15 cellular contexts compared by ENCODE assay signal in genomic region chr13:73215807-73216206, GRCh38.
DNase-seq lines count a peak whose midpoint lies in the region; ATAC-seq, FAIRE-seq and TF ChIP-seq lines count a peak whose summit lies in the region.
"Had no signal": no experiment of that assay in that cellular context is flagged by ENCODE, and none has a peak within 500 bp of the region (broad histone marks: within the 10 kb centered on the region; RNA-seq: fewer than 3 reads in every experiment).

No MANE protein-coding gene starts in this region.

- no peak overlapping the region for H3K4me2 ChIP-seq in IMR-90 (ENCODE audit: low read depth, low read length)
- no peak overlapping the region for H3K4me2 ChIP-seq in mesenchymal stem cell (ENCODE audit: low read length, poor library complexity, severe bottlenecking)

- H3K9me1 ChIP-seq in IMR-90 (ENCODE audit: insufficient read depth, low read length), result no peaks in the 10 kb centered on the region

- POLR2A ChIA-PET in AG04449 (lab: Yijun Ruan, JAX) (interaction anchor here (1.0 kb wide), 1 partner anchor 155 kb away, joined by 3 read pairs; no protein-coding TSS in a partner anchor), IMR-90 (lab: Charles Lee; ENCODE audit: unreplicated experiment) (no interaction called here)

- no peak overlapping the region for H2BK12ac ChIP-seq in mesenchymal stem cell (ENCODE audit: low read length in 2 of 2)

- in situ Hi-C loops in IMR-90 (cut with MboI; ENCODE audit: low sequenced_read_pairs), result no loop called here

- H2BK15ac ChIP-seq in IMR-90 (ENCODE audit: low read depth, low read length) (no peak overlapping the region), mesenchymal stem cell (ENCODE audit: low read depth, poor library complexity, severe bottlenecking) (no peak overlapping the region)

- H2AK9ac ChIP-seq in IMR-90 (replicated peaks; ENCODE audit: low read depth, low read length, poor library complexity), result no peak overlapping the region

- no peaks in the 10 kb centered on the region for H3K27me3 ChIP-seq in IMR-90 (ENCODE audit: control insufficient read depth, insufficient read depth, low read length)
- no peaks in the 10 kb centered on the region for H3K27me3 ChIP-seq in colonic mucosa
- no peaks in the 10 kb centered on the region for H3K27me3 ChIP-seq in mesenchymal stem cell (ENCODE audit: control insufficient read depth in 1 of 2, insufficient read depth in 1 of 2, low read length in 2 of 2)
- H3K27me3 ChIP-seq: heart right ventricle had no signal

- H3K27ac ChIP-seq in IMR-90 (ENCODE audit: insufficient read depth, low read length) (no peak overlapping the region), colonic mucosa (peak overlapping the region; percentile 36), mesenchymal stem cell (ENCODE audit: low read length, poor library complexity, severe bottlenecking) (peak overlapping the region; percentile 26)
- H3K27ac ChIP-seq: heart right ventricle had no signal

- TF ChIP-seq POLR2A in IMR-90 (IDR thresholded peaks at IDR 0.05; ENCODE audit: low read depth, low read length), result no peak
- no peak for TF ChIP-seq POLR2A in lower leg skin (IDR thresholded peaks at IDR 0.05)

- H3K36me3 ChIP-seq in IMR-90 (ENCODE audit: control insufficient read depth, insufficient read depth, low read length), result no peaks in the 10 kb centered on the region
- no peaks in the 10 kb centered on the region for H3K36me3 ChIP-seq in colonic mucosa
- no peaks in the 10 kb centered on the region for H3K36me3 ChIP-seq in mesenchymal stem cell (ENCODE audit: control insufficient read depth in 1 of 2, insufficient read depth in 2 of 2, low read depth in 1 of 2, low read length in 2 of 2)
- H3K36me3 ChIP-seq: heart right ventricle had no signal

- H3K79me1 ChIP-seq in IMR-90 (ENCODE audit: low read depth in 1 of 2, low read length in 2 of 2) (no peaks in the 10 kb centered on the region), mesenchymal stem cell (replicated peaks; ENCODE audit: low read length, poor library complexity, severe bottlenecking) (no peaks in the 10 kb centered on the region)

- TF ChIP-seq RAD21 in IMR-90 (IDR thresholded peaks at IDR 0.05; ENCODE audit: low read length), result no peak

- 0 out of 2 replicates have a peak overlapping the region, but pooled peaks have one; percentile 26 for H3K4ac ChIP-seq in IMR-90 (ENCODE audit: low read depth, low read length)
- H3K4ac ChIP-seq in mesenchymal stem cell (ENCODE audit: low read depth in 1 of 2, low read length in 2 of 2), result no peak overlapping the region

- H3K23ac ChIP-seq in IMR-90 (ENCODE audit: low read depth, low read length) (0 out of 2 replicates have a peak overlapping the region, but pooled peaks have one; percentile 42), mesenchymal stem cell (ENCODE audit: low read length in 2 of 2) (no peak overlapping the region)

- no CpG with 5 or more reads among the region's 6 CpGs for WGBS in IMR-90 (ENCODE audit: extremely low coverage in 2 of 2, insufficient read length in 1 of 2), 2 experiments
- WGBS in mesenchymal stem cell, result 89% methylated on average over 5 of the region's 6 CpGs
- WGBS in lower leg skin, 2 donors, result 76 to 78% methylated on average over 6 of the region's 6 CpGs

- no TSS peak for BruUV-seq in IMR-90 (replicated peaks; lab: Mats Ljungman, UMichigan)

- no peaks in the 10 kb centered on the region for H4K20me1 ChIP-seq in IMR-90 (ENCODE audit: insufficient read depth, low read length)

- H2BK20ac ChIP-seq in IMR-90 (ENCODE audit: low read depth, low read length), result no peak overlapping the region

- H3K14ac ChIP-seq in IMR-90 (replicated peaks; ENCODE audit: low read depth, low read length), result no peak overlapping the region
- no peak overlapping the region for H3K14ac ChIP-seq in mesenchymal stem cell (ENCODE audit: low read length in 2 of 2)

- H4K91ac ChIP-seq in IMR-90 (ENCODE audit: insufficient read depth, low read depth, low read length), result no peak overlapping the region
- H4K91ac ChIP-seq in mesenchymal stem cell (ENCODE audit: low read length), result no peak overlapping the region

- no peak overlapping the region for H2BK5ac ChIP-seq in IMR-90 (ENCODE audit: low read depth, low read length, poor library complexity, severe bottlenecking)
- no peak overlapping the region for H2BK5ac ChIP-seq in mesenchymal stem cell (ENCODE audit: low read depth, low read length, poor library complexity, severe bottlenecking)

- TF ChIP-seq CTCF in AG04449 (IDR thresholded peaks at IDR 0.05; ENCODE audit: insufficient read depth, low read length, missing control alignments), result no peak
- no peak for TF ChIP-seq CTCF in IMR-90 (conservative IDR thresholded peaks at IDR 0.05; ENCODE audit: low read depth, low read length)
- TF ChIP-seq CTCF in colonic mucosa (IDR thresholded peaks at IDR 0.05), result no peak
- TF ChIP-seq CTCF in lower leg skin (IDR thresholded peaks at IDR 0.05), result no peak

- CTCF ChIA-PET in AG04449 (lab: Yijun Ruan, JAX) (interaction anchor here (0.8 kb wide), 1 partner anchor 17 kb away, joined by 3 read pairs; no protein-coding TSS in a partner anchor), IMR-90 (lab: Yijun Ruan, JAX) (no interaction called here)

- H2AFZ ChIP-seq in IMR-90 (replicated peaks; ENCODE audit: low read length, poor library complexity) (no peak overlapping the region), mesenchymal stem cell (ENCODE audit: low read depth, low read length) (no peak overlapping the region)

- peak; percentile 74 for DNase-seq in AG04449 (ENCODE audit: low read depth, low spot score)
- DNase-seq in IMR-90, result peak; percentile 26
- DNase-seq in colonic mucosa, result no peak
- DNase-seq in mesenchymal stem cell, result peak; percentile 12
- DNase-seq in lower leg skin (ENCODE audit: low spot score in 2 of 2), result no peak
- no peak for DNase-seq in GM19239 (ENCODE audit: insufficient read length, low spot score)
- no peak for DNase-seq in NOMO-1 (lab: John Stamatoyannopoulos, UW; ENCODE audit: unreplicated experiment in 2 of 2)
- DNase-seq: 8988T; activated CD4-positive, CD25-positive, alpha-beta regulatory T cell; amygdala; effector memory CD4-positive, alpha-beta T cell; heart right ventricle; NCI-H1105; NCI-H345 had no signal

- no peak overlapping the region for H3K56ac ChIP-seq in IMR-90 (ENCODE audit: extremely low read depth, insufficient read depth, low read length)

- no peak for FAIRE-seq in GM19239 (lab: Jason Lieb, UNC)

- H3K4me3 ChIP-seq in AG04449 (ENCODE audit: low read depth, low read length), result no peak overlapping the region
- H3K4me3 ChIP-seq in IMR-90 (ENCODE audit: insufficient read depth, low read depth, low read length), result no peak overlapping the region
- H3K4me3 ChIP-seq in colonic mucosa, result no peak overlapping the region
- no peak overlapping the region for H3K4me3 ChIP-seq in mesenchymal stem cell (ENCODE audit: insufficient read depth in 1 of 2, low read depth in 1 of 2, low read length in 2 of 2)
- H3K4me3 ChIP-seq in lower leg skin (ENCODE audit: low read depth, poor library complexity, severe bottlenecking), result no peak overlapping the region
- H3K4me3 ChIP-seq: heart right ventricle had no signal

- H2AK5ac ChIP-seq in IMR-90 (ENCODE audit: low read depth, low read length), result no peak overlapping the region
- H2AK5ac ChIP-seq in mesenchymal stem cell (ENCODE audit: low read length, severe bottlenecking), result no peak overlapping the region

- no peaks in the 10 kb centered on the region for H3K9me3 ChIP-seq in IMR-90 (ENCODE audit: control insufficient read depth, insufficient read depth, low read length)
- no peaks in the 10 kb centered on the region for H3K9me3 ChIP-seq in colonic mucosa
- no peaks in the 10 kb centered on the region for H3K9me3 ChIP-seq in mesenchymal stem cell (ENCODE audit: control insufficient read depth, low read length)
- H3K9me3 ChIP-seq: heart right ventricle had no signal

- H3K18ac ChIP-seq in IMR-90 (ENCODE audit: low read depth, low read length), result no peak overlapping the region
- no peak overlapping the region for H3K18ac ChIP-seq in mesenchymal stem cell (ENCODE audit: low read depth in 1 of 2, low read length in 2 of 2)

- H3K9ac ChIP-seq in IMR-90 (ENCODE audit: low read depth, low read length) (no peak overlapping the region), colonic mucosa (ENCODE audit: low read depth in 2 of 2, low read length in 2 of 2) (no peak overlapping the region), mesenchymal stem cell (ENCODE audit: low read length) (no peak overlapping the region)

- H2BK120ac ChIP-seq in IMR-90 (ENCODE audit: low read depth, low read length) (peak overlapping the region; percentile 53; the same call in 1 of the 2 replicates), mesenchymal stem cell (ENCODE audit: low read depth, low read length) (no peak overlapping the region)

- H4K5ac ChIP-seq in IMR-90 (ENCODE audit: low read depth, low read length), result no peak overlapping the region

- peaks cover 2% of the 10 kb centered on the region; the same call in 1 of the 2 replicates for H3K4me1 ChIP-seq in IMR-90 (ENCODE audit: control insufficient read depth, insufficient read depth, low read length)
- H3K4me1 ChIP-seq in colonic mucosa, result no peaks in the 10 kb centered on the region
- H3K4me1 ChIP-seq in mesenchymal stem cell (ENCODE audit: control insufficient read depth, insufficient read depth, low read depth, low read length), result peaks cover 2% of the 10 kb centered on the region
- H3K4me1 ChIP-seq: heart right ventricle had no signal

- intact Hi-C loops in IMR-90 (cut with micrococcal nuclease), result no loop called here
- intact Hi-C loops in colonic mucosa (cut with DNase I), result no loop called here
- intact Hi-C loops in lower leg skin (cut with DNase I; ENCODE audit: low total_unique reads), result no loop called here

- peak; percentile 51 for ATAC-seq in IMR-90 (ENCODE audit: low read depth)
- ATAC-seq in GM21447 (IDR thresholded peaks at IDR 0.05; ENCODE audit: unreplicated experiment), result no peak
- ATAC-seq: heart right ventricle had no signal

- dilution Hi-C loops in IMR-90 (cut with HindIII; ENCODE audit: low sequenced_read_pairs, unreplicated experiment), result no loop called here

- no peak overlapping the region for H4K8ac ChIP-seq in IMR-90 (ENCODE audit: low read depth in 2 of 2, low read length in 2 of 2)
- H4K8ac ChIP-seq in mesenchymal stem cell (ENCODE audit: low read length), result no peak overlapping the region

TF ChIP-seq in IMR-90, 13 proteins besides CTCF, POLR2A, EP300 and RAD21 (continues in another document):
- TF ChIP-seq NFE2L2 (IDR thresholded peaks at IDR 0.05; ENCODE audit: low read depth, low read length) (no peak), MXI1 (IDR thresholded peaks at IDR 0.05; ENCODE audit: borderline replicate concordance, low read depth, low read length) (no peak), RCOR1 (IDR thresholded peaks at IDR 0.05; ENCODE audit: insufficient replicate concordance, low read length) (no peak), MAFK (IDR thresholded peaks at IDR 0.05; ENCODE audit: low read depth, low read length) (no peak)

Comparison
In these comparisons a context has a peak if more than half of its experiments do, and no peak if none do; other contexts are left out.
1. DNase-seq: peak in AG04449 (single experiment), IMR-90 (single experiment) and mesenchymal stem cell (single experiment); none in colonic mucosa (single experiment), lower leg skin (0 of 2), GM19239 (single experiment) and NOMO-1 (0 of 2).